In genomic region chr6:158220786-158221442, GRCh38 we compare ENCODE assay signal across 8 cellular contexts. TPM values are rescaled to one million over a fixed set of nuclear protein-coding genes. Genes with fewer than 3 reads are reported as not detected.
DNase-seq lines count a peak whose midpoint lies in the region; ATAC-seq, FAIRE-seq and TF ChIP-seq lines count a peak whose summit lies in the region.

No MANE protein-coding gene starts in this region.

- no peaks in the 10 kb centered on the region for H3K4me1 ChIP-seq in cardiac muscle cell (ENCODE audit: low read depth)

- H3K9me3 ChIP-seq in cardiac muscle cell (ENCODE audit: low read depth), result no peaks in the 10 kb centered on the region

- DNase-seq in EL, result peak; percentile 77
- peak; percentile 47 for DNase-seq in H54 (ENCODE audit: insufficient read length, low spot score)
- peak; percentile 85 for DNase-seq in NB4 (ENCODE audit: low read depth)
- DNase-seq in SW480 (ENCODE audit: low spot score), result peak; percentile 61
- DNase-seq in activated naive CD8-positive, alpha-beta T cell treated with anti-CD3 and anti-CD28 coated beads for 36 hours, result peak; percentile 75
- peak; percentile 83 to 86 for DNase-seq in cardiac muscle cell (ENCODE audit: low read depth in 1 of 2, low spot score in 1 of 2)
- peak; percentile 71 for DNase-seq in progenitor cell of endocrine pancreas (ENCODE audit: low spot score, unreplicated experiment)

- H3K9me3 Mint-ChIP-seq in activated naive CD8-positive, alpha-beta T cell treated with anti-CD3 and anti-CD28 coated beads for 36 hours, result no peaks in the 10 kb centered on the region
- H3K9me3 Mint-ChIP-seq in progenitor cell of endocrine pancreas (ENCODE audit: low read depth), result no peaks in the 10 kb centered on the region

- H3K27ac Mint-ChIP-seq in activated naive CD8-positive, alpha-beta T cell treated with anti-CD3 and anti-CD28 coated beads for 36 hours, result no peak overlapping the region
- no peak overlapping the region for H3K27ac Mint-ChIP-seq in progenitor cell of endocrine pancreas

- H3K4me3 ChIP-seq in NB4 (ENCODE audit: low read depth, low read length), result no peak overlapping the region
- H3K4me3 ChIP-seq in cardiac muscle cell, result no peak overlapping the region

- no peak for TF ChIP-seq POLR2A in H54 (IDR thresholded peaks at IDR 0.05; ENCODE audit: low read depth, low read length)
- TF ChIP-seq POLR2A in NB4 (IDR thresholded peaks at IDR 0.05; ENCODE audit: extremely low read depth, insufficient read length), result no peak

- H3K36me3 ChIP-seq in cardiac muscle cell, result no peaks in the 10 kb centered on the region

- no peaks in the 10 kb centered on the region for H3K4me1 Mint-ChIP-seq in activated naive CD8-positive, alpha-beta T cell treated with anti-CD3 and anti-CD28 coated beads for 36 hours
- H3K4me1 Mint-ChIP-seq in progenitor cell of endocrine pancreas (ENCODE audit: low read depth), result no peaks in the 10 kb centered on the region

- TF ChIP-seq CTCF in NB4 (IDR thresholded peaks at IDR 0.05; ENCODE audit: low read depth, low read length) (peak; percentile 96), cardiac muscle cell (IDR thresholded peaks at IDR 0.05; ENCODE audit: low read depth, low read length) (peak; percentile 93), progenitor cell of endocrine pancreas (IDR thresholded peaks at IDR 0.05; ENCODE audit: unreplicated experiment) (peak; percentile 99)

- no peaks in the 10 kb centered on the region for H3K36me3 Mint-ChIP-seq in activated naive CD8-positive, alpha-beta T cell treated with anti-CD3 and anti-CD28 coated beads for 36 hours
- no peaks in the 10 kb centered on the region for H3K36me3 Mint-ChIP-seq in progenitor cell of endocrine pancreas (ENCODE audit: insufficient read depth)

- ATAC-seq in HG02840 (IDR thresholded peaks at IDR 0.05; ENCODE audit: low FRiP score, unreplicated experiment), result no peak

- FAIRE-seq in H54 (lab: Jason Lieb, UNC), result no peak

- H3K27me3 Mint-ChIP-seq in activated naive CD8-positive, alpha-beta T cell treated with anti-CD3 and anti-CD28 coated beads for 36 hours, result no peaks in the 10 kb centered on the region
- H3K27me3 Mint-ChIP-seq in progenitor cell of endocrine pancreas, result no peaks in the 10 kb centered on the region

- no peak overlapping the region for H3K4me3 Mint-ChIP-seq in activated naive CD8-positive, alpha-beta T cell treated with anti-CD3 and anti-CD28 coated beads for 36 hours
- no peak overlapping the region for H3K4me3 Mint-ChIP-seq in progenitor cell of endocrine pancreas (ENCODE audit: low read depth)

- H3K27ac ChIP-seq in cardiac muscle cell, result no peak overlapping the region

- H3K27me3 ChIP-seq in cardiac muscle cell, result no peaks in the 10 kb centered on the region

RNA-seq across cellular contexts. Expression of gene GTF2H5, which starts 52.8 kb away (rescaled TPM):
- 10 to 100 TPM; 24.5 to 26.6 TPM for total RNA-seq in activated naive CD8-positive, alpha-beta T cell treated with anti-CD3 and anti-CD28 coated beads for 36 hours
- total RNA-seq in cardiac muscle cell (4.1 and 5.2 TPM in 2 replicates), progenitor cell of endocrine pancreas (24.9 and 26.6 TPM in 2 replicates)
- 52.8 and 64.1 TPM in 2 replicates for polyA plus RNA-seq in cardiac muscle cell

RNA-seq across cellular contexts. Expression of gene SERAC1, which starts 52.9 kb away (rescaled TPM):
- 1 to 10 TPM; 2.8 to 4.1 TPM for total RNA-seq in activated naive CD8-positive, alpha-beta T cell treated with anti-CD3 and anti-CD28 coated beads for 36 hours
- 6.4 and 8.7 TPM in 2 replicates for total RNA-seq in cardiac muscle cell
- 10.2 and 17.4 TPM in 2 replicates for polyA plus RNA-seq in cardiac muscle cell
- 20.0 TPM in 2 replicates for total RNA-seq in progenitor cell of endocrine pancreas
